ENCODE assay signal across 18 cellular contexts in the genomic region with DNA sequence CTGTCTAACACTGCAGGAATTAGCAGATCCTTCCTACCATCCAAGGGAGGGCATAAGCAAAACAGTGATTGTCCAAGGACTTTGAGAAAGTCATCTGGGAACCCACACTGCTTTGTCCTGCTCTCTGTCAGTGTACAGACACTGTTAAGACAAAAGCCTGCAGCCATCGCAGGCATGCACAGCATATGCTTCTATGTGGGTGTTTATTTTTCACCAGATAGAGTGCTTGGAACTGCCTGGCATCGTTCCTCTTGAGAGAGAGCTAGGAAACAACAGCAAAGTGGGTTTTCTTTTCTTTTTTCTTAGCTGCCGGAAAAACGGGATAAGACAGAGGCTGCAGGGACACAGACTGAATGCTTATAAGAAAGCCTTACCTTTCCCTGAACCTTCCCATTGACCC.
A peak's percentile ranks its signal among the peaks of the same experiment; 100 is the strongest.
DNase-seq lines count a peak whose midpoint lies in the region; ATAC-seq and TF ChIP-seq lines count a peak whose summit lies in the region.
"Had no signal": no experiment of that assay in that cellular context is flagged by ENCODE, and none has a peak within 500 bp of the region (broad histone marks: within the 10 kb centered on the region; RNA-seq: fewer than 3 reads in every experiment).

No MANE protein-coding gene starts in this region.

- ATAC-seq in aorta (ENCODE audit: low FRiP score) (no peak), GM18873 (IDR thresholded peaks at IDR 0.05; ENCODE audit: low FRiP score, unreplicated experiment) (no peak), GM21381 (IDR thresholded peaks at IDR 0.05; ENCODE audit: unreplicated experiment) (no peak)
- ATAC-seq: GM23338, HCT116 had no signal

- DNase-seq in Ammon's horn (ENCODE audit: low spot score) (peak; percentile 52), cerebellar cortex (ENCODE audit: low spot score) (peak; percentile 5), middle frontal gyrus (ENCODE audit: extremely low spot score, low spot score) (peak; percentile 27), aorta (no peak), tibial nerve (ENCODE audit: low spot score in 2 of 2) (no peak)
- DNase-seq: BE2C; CD4-positive, alpha-beta T cell; CD8-positive, alpha-beta memory T cell; DMS53; DMS79 treated with DMSO at 0.1 percent for 48 hours; H9 had no signal

- peaks cover 13% of the 10 kb centered on the region for H3K4me1 ChIP-seq in rectal smooth muscle tissue (ENCODE audit: control insufficient read depth, insufficient read depth, low read length)
- peaks cover 5 to 9% of the 10 kb centered on the region in 2 donors for H3K4me1 ChIP-seq in aorta (ENCODE audit: control insufficient read depth in 1 of 2, insufficient read depth in 2 of 2, low read length in 2 of 2)
- peaks cover 0 to 13% (median 0%) of the 10 kb centered on the region in 4 donors for H3K4me1 ChIP-seq in tibial nerve

- H3K27me3 ChIP-seq in rectal smooth muscle tissue (ENCODE audit: control insufficient read depth, insufficient read depth, low read length), result no peaks in the 10 kb centered on the region
- no peaks in the 10 kb centered on the region for H3K27me3 ChIP-seq in aorta (ENCODE audit: control insufficient read depth in 1 of 2, insufficient read depth in 2 of 2, low read length in 1 of 2)
- H3K27me3 ChIP-seq in tibial nerve, result no peaks in the 10 kb centered on the region
- H3K27me3 ChIP-seq: BE2C; BLaER1 treated with 17β-estradiol and CSF1 and Interleukin-3, amounts not matched to agents 10 nM and 100 nM had no signal

- no peak overlapping the region for H3K9ac ChIP-seq in rectal smooth muscle tissue (ENCODE audit: low read length)
- H3K9ac ChIP-seq: BLaER1 treated with 17β-estradiol and CSF1 and Interleukin-3, amounts not matched to agents 10 nM and 100 nM had no signal

- peak overlapping the region; percentile 27 for H3K27ac ChIP-seq in rectal smooth muscle tissue (ENCODE audit: low read depth, low read length)
- no peak overlapping the region for H3K27ac ChIP-seq in aorta (ENCODE audit: low read depth in 1 of 2, low read length in 2 of 2)
- no peak overlapping the region for H3K27ac ChIP-seq in tibial nerve
- H3K27ac ChIP-seq: 22Rv1; BLaER1 treated with 17β-estradiol and CSF1 and Interleukin-3, amounts not matched to agents 10 nM and 100 nM had no signal

- H3K4me3 ChIP-seq in rectal smooth muscle tissue (ENCODE audit: low read length) (no peak overlapping the region), aorta (ENCODE audit: low read length in 2 of 2) (no peak overlapping the region), tibial nerve (no peak overlapping the region)
- H3K4me3 ChIP-seq: BLaER1 treated with 17β-estradiol and CSF1 and Interleukin-3, amounts not matched to agents 10 nM and 100 nM; GM23338 had no signal

- no peaks in the 10 kb centered on the region for H3K36me3 ChIP-seq in rectal smooth muscle tissue (ENCODE audit: control insufficient read depth, insufficient read depth, low read length)
- H3K36me3 ChIP-seq in aorta (ENCODE audit: control insufficient read depth in 1 of 2, insufficient read depth in 2 of 2, low read length in 1 of 2), result no peaks in the 10 kb centered on the region
- no peaks in the 10 kb centered on the region for H3K36me3 ChIP-seq in tibial nerve
- H3K36me3 ChIP-seq: BE2C; BLaER1 treated with 17β-estradiol and CSF1 and Interleukin-3, amounts not matched to agents 10 nM and 100 nM had no signal

- no peak for TF ChIP-seq EP300 in tibial nerve (IDR thresholded peaks at IDR 0.05)

- TF ChIP-seq POLR2A in tibial nerve (IDR thresholded peaks at IDR 0.05), result no peak

- H3K9me3 ChIP-seq in aorta (ENCODE audit: control insufficient read depth, low read length), result no peaks in the 10 kb centered on the region
- H3K9me3 ChIP-seq in tibial nerve, result no peaks in the 10 kb centered on the region
- H3K9me3 ChIP-seq: BE2C; BLaER1 treated with 17β-estradiol and CSF1 and Interleukin-3, amounts not matched to agents 10 nM and 100 nM had no signal

- no peak for TF ChIP-seq CTCF in tibial nerve (IDR thresholded peaks at IDR 0.05)

- intact Hi-C loops in aorta (cut with DNase I), result loop anchor here (5.0 to 10.0 kb wide), 3 partner anchors 43 to 920 kb away; no protein-coding TSS in a partner anchor

- WGBS in aorta, 2 donors, result 0 to 8% methylated on average over 4 of the region's 4 CpGs
- 67 to 68% methylated on average over 4 of the region's 4 CpGs for WGBS in tibial nerve, 2 donors

Comparison
In these comparisons a context has a peak if more than half of its experiments do, and no peak if none do; other contexts are left out.
1. DNase-seq: peak in Ammon's horn (single experiment), cerebellar cortex (single experiment) and middle frontal gyrus (single experiment); none in aorta (0 of 2) and tibial nerve (0 of 2).